15 cellular contexts compared by ENCODE assay signal in the genomic region with DNA sequence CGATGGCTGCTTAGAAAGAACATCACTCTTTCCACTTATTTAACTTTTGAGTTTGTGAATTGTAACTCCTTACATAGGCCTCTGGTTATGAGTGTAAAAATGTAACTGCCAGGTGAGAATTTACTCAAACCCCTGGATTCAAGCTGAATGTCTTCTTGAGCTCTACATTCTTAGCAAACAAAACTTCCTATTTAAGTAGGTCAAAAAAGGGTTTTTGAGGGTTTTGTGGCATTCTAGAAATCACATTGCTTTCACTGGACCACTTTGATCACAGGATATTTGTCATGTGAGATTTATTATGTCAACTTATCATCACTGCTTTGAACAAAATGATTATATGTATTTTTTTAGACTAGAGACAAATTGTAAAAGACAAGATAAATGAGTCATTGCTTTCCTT. TPM values are rescaled to one million over a fixed set of nuclear protein-coding genes. Genes with fewer than 3 reads are reported as not detected.
DNase-seq lines count a peak whose midpoint lies in the region; ATAC-seq and TF ChIP-seq lines count a peak whose summit lies in the region.
"Had no signal": no experiment of that assay in that cellular context is flagged by ENCODE, and none has a peak within 500 bp of the region (broad histone marks: within the 10 kb centered on the region; RNA-seq: fewer than 3 reads in every experiment).

No MANE protein-coding gene starts in this region.

- ATAC-seq in GM19463 (IDR thresholded peaks at IDR 0.05; ENCODE audit: unreplicated experiment) (peak; percentile 28), HG03439 (IDR thresholded peaks at IDR 0.05; ENCODE audit: unreplicated experiment) (no peak)
- peak; percentile 65 for ATAC-seq in naive thymus-derived CD4-positive, alpha-beta T cell

- peak overlapping the region; percentile 1 for H3K4me3 ChIP-seq in naive thymus-derived CD4-positive, alpha-beta T cell (ENCODE audit: low read length)
- H3K4me3 ChIP-seq in A673 (ENCODE audit: low read depth, low read length, poor library complexity, severe bottlenecking), result no peak overlapping the region
- H3K4me3 ChIP-seq: GM23248, tibial artery had no signal

- H3K27me3 Mint-ChIP-seq in activated CD4-positive, alpha-beta memory T cell treated with anti-CD3 and anti-CD28 coated beads for 36 hours, result peaks cover 5% of the 10 kb centered on the region
- H3K27me3 Mint-ChIP-seq in naive thymus-derived CD4-positive, alpha-beta T cell, result peaks cover 0 to 3% (median 0%) of the 10 kb centered on the region in 5 donors

- intact Hi-C loops in activated CD4-positive, alpha-beta memory T cell treated with anti-CD3 and anti-CD28 coated beads for 36 hours (cut with micrococcal nuclease), result loop anchor here (1.0 to 10.0 kb wide), 9 partner anchors 9 to 890 kb away; partner anchors contain the start of genes GADD45A and SERBP1
- intact Hi-C loops in naive thymus-derived CD4-positive, alpha-beta T cell (cut with micrococcal nuclease), result loop anchor here (1.0 to 5.0 kb wide), 13 partner anchors 9 to 515 kb away; partner anchors contain the start of genes GADD45A (in 1 of the 2), IL12RB2 (in 1 of the 2) and SERBP1 (in 1 of the 2)
- intact Hi-C loops in A673 (cut with micrococcal nuclease; ENCODE audit: unreplicated experiment), result no loop called here

- peaks cover 11% of the 10 kb centered on the region for H3K9me3 Mint-ChIP-seq in activated CD4-positive, alpha-beta memory T cell treated with anti-CD3 and anti-CD28 coated beads for 36 hours
- peaks cover 0 to 5% (median 0%) of the 10 kb centered on the region in 11 donors for H3K9me3 Mint-ChIP-seq in naive thymus-derived CD4-positive, alpha-beta T cell

- DNase-seq in EH (ENCODE audit: low read depth) (peak; percentile 3), A673 (ENCODE audit: low spot score) (no peak), caudate nucleus (lab: John Stamatoyannopoulos, UW) (no peak)
- DNase-seq in activated CD4-positive, alpha-beta memory T cell treated with anti-CD3 and anti-CD28 coated beads for 36 hours, result no peak
- DNase-seq in naive thymus-derived CD4-positive, alpha-beta T cell, result peak in 7 of 9 donors; percentile 33 to 77 (median 64)
- DNase-seq: GM23248, KBM-7, NCI-H146, OCI-M1, tibial artery had no signal

- POLR2A ChIA-PET in activated CD4-positive, alpha-beta memory T cell treated with anti-CD3 and anti-CD28 coated beads for 36 hours (lab: Charles Lee), result interaction anchor here (0.8 to 3.2 kb wide), 15 partner anchors 9 to 512 kb away, joined by 3 to 48 read pairs (median 9); partner anchors contain the start of gene SERBP1
- POLR2A ChIA-PET in naive thymus-derived CD4-positive, alpha-beta T cell (lab: Charles Lee), result interaction anchor here (0.6 to 1.0 kb wide), 3 partner anchors 16 to 199 kb away, joined by 3 read pairs; no protein-coding TSS in a partner anchor
- POLR2A ChIA-PET in A673 (lab: Charles Lee; ENCODE audit: low non-redundant PET), result no interaction called here

- peaks cover 54% of the 10 kb centered on the region for H3K36me3 Mint-ChIP-seq in activated CD4-positive, alpha-beta memory T cell treated with anti-CD3 and anti-CD28 coated beads for 36 hours
- H3K36me3 Mint-ChIP-seq in naive thymus-derived CD4-positive, alpha-beta T cell, result peaks cover 0 to 20% (median 0%) of the 10 kb centered on the region in 5 donors
- H3K36me3 Mint-ChIP-seq: brain, CD14-positive monocyte had no signal

- no peaks in the 10 kb centered on the region for H3K36me3 ChIP-seq in naive thymus-derived CD4-positive, alpha-beta T cell (ENCODE audit: control insufficient read depth in 2 of 3, insufficient read depth in 3 of 3, low read length in 3 of 3)
- H3K36me3 ChIP-seq in A673 (ENCODE audit: insufficient read depth, low read length, poor library complexity, severe bottlenecking), result no peaks in the 10 kb centered on the region
- H3K36me3 ChIP-seq: tibial artery had no signal

- H3K4me1 Mint-ChIP-seq in activated CD4-positive, alpha-beta memory T cell treated with anti-CD3 and anti-CD28 coated beads for 36 hours (ENCODE audit: low read depth), result peaks cover 72% of the 10 kb centered on the region
- H3K4me1 Mint-ChIP-seq in naive thymus-derived CD4-positive, alpha-beta T cell, result peaks cover 36 to 73% (median 57%) of the 10 kb centered on the region in 7 donors
- H3K4me1 Mint-ChIP-seq: brain, CD14-positive monocyte had no signal

- H3K27me3 ChIP-seq in naive thymus-derived CD4-positive, alpha-beta T cell (ENCODE audit: control insufficient read depth in 2 of 2, insufficient read depth in 2 of 2, low read length in 2 of 2), result no peaks in the 10 kb centered on the region
- no peaks in the 10 kb centered on the region for H3K27me3 ChIP-seq in A673 (replicated peaks; ENCODE audit: insufficient read depth, low read depth, low read length, poor library complexity)
- H3K27me3 ChIP-seq: tibial artery had no signal

- no peak overlapping the region for H3K27ac ChIP-seq in naive thymus-derived CD4-positive, alpha-beta T cell (ENCODE audit: low read depth, low read length)
- H3K27ac ChIP-seq in A673 (ENCODE audit: low read depth, low read length, poor library complexity, severe bottlenecking) (no peak overlapping the region), caudate nucleus (ENCODE audit: low read depth, low read length) (no peak overlapping the region)
- H3K27ac ChIP-seq: GM23248, tibial artery had no signal

- no TSS peak for BruUV-seq in A673 (replicated peaks; lab: Mats Ljungman, UMichigan)

- peak overlapping the region; percentile 99 for H3K27ac Mint-ChIP-seq in activated CD4-positive, alpha-beta memory T cell treated with anti-CD3 and anti-CD28 coated beads for 36 hours
- peak overlapping the region; percentile 15 to 88 (median 75) for H3K27ac Mint-ChIP-seq in naive thymus-derived CD4-positive, alpha-beta T cell
- H3K27ac Mint-ChIP-seq: brain, CD14-positive monocyte had no signal

- peak overlapping the region; percentile 74 for H3K4me3 Mint-ChIP-seq in activated CD4-positive, alpha-beta memory T cell treated with anti-CD3 and anti-CD28 coated beads for 36 hours
- peak overlapping the region; percentile 14 to 82 (median 76) for H3K4me3 Mint-ChIP-seq in naive thymus-derived CD4-positive, alpha-beta T cell
- H3K4me3 Mint-ChIP-seq: brain, CD14-positive monocyte had no signal

- H3K9me3 ChIP-seq in naive thymus-derived CD4-positive, alpha-beta T cell (ENCODE audit: control insufficient read depth in 2 of 3, low read length in 3 of 3), result no peaks in the 10 kb centered on the region
- H3K9me3 ChIP-seq in A673 (ENCODE audit: low read depth, low read length, poor library complexity, severe bottlenecking), result no peaks in the 10 kb centered on the region
- H3K9me3 ChIP-seq: tibial artery had no signal

- no peak for TF ChIP-seq CTCF in A673 (conservative IDR thresholded peaks at IDR 0.05; ENCODE audit: low read depth, low read length)

- CTCF ChIA-PET in activated CD4-positive, alpha-beta memory T cell treated with anti-CD3 and anti-CD28 coated beads for 36 hours (lab: Charles Lee), result interaction anchor here (0.8 to 3.6 kb wide), 9 partner anchors 9 to 176 kb away, joined by 3 to 30 read pairs (median 4); partner anchors contain the start of gene SLC35D1
- CTCF ChIA-PET in naive thymus-derived CD4-positive, alpha-beta T cell (lab: Charles Lee), result interaction anchor here (0.6 to 6.4 kb wide), 6 partner anchors 20 to 328 kb away, joined by 3 to 49 read pairs (median 4); no protein-coding TSS in a partner anchor
- CTCF ChIA-PET in A673 (lab: Charles Lee), result no interaction called here

- H3K4me1 ChIP-seq in naive thymus-derived CD4-positive, alpha-beta T cell (ENCODE audit: control insufficient read depth in 2 of 2, insufficient read depth in 2 of 2, low read length in 2 of 2), result peaks cover 29 to 34% of the 10 kb centered on the region in 2 donors
- no peaks in the 10 kb centered on the region for H3K4me1 ChIP-seq in A673 (ENCODE audit: insufficient read depth, low read length, poor library complexity, severe bottlenecking)
- H3K4me1 ChIP-seq: tibial artery had no signal

RNA-seq across cellular contexts. Expression of gene IL23R, which starts 5.7 kb away (rescaled TPM):
- 10 to 100 TPM; 16.8 to 17.7 TPM for total RNA-seq in activated CD4-positive, alpha-beta memory T cell treated with anti-CD3 and anti-CD28 coated beads for 36 hours
- total RNA-seq in naive thymus-derived CD4-positive, alpha-beta T cell, result under 1 TPM in 2 of 5 experiments, not detected in 3; 0.17 to 0.48 TPM
- under 1 TPM in 1 of 2 donors, not detected in 1; 0.09 TPM for polyA plus RNA-seq in naive thymus-derived CD4-positive, alpha-beta T cell
- not detected in 2 replicates for total RNA-seq in A673 (2021)
- total RNA-seq: GM23248 had no signal
- polyA plus RNA-seq: CD14-positive monocyte, GM23248, liver had no signal

RNA-seq across cellular contexts. Expression of gene C1orf141, which starts 37.2 kb away (rescaled TPM):
- 1 to 10 TPM in 1 of 2 experiments, under 1 TPM in 1; 0.70 to 1.2 TPM for total RNA-seq in activated CD4-positive, alpha-beta memory T cell treated with anti-CD3 and anti-CD28 coated beads for 36 hours
- total RNA-seq in naive thymus-derived CD4-positive, alpha-beta T cell, result not detected
- polyA plus RNA-seq in naive thymus-derived CD4-positive, alpha-beta T cell, result not detected
- total RNA-seq in A673 (2021), result not detected in 2 replicates
- total RNA-seq: GM23248, liver had no signal
- polyA plus RNA-seq: CD14-positive monocyte, GM23248, liver had no signal

Comparison
In these comparisons a context has a peak if more than half of its experiments do, and no peak if none do; other contexts are left out.
1. DNase-seq: peak in EH (single experiment) and naive thymus-derived CD4-positive, alpha-beta T cell (7 of 9); none in activated CD4-positive, alpha-beta memory T cell treated with anti-CD3 and anti-CD28 coated beads for 36 hours (single experiment), A673 (single experiment) and caudate nucleus (0 of 61).
2. RNA of gene IL23R, which starts 5.7 kb away (total RNA-seq): 16.8 to 17.7 TPM in activated CD4-positive, alpha-beta memory T cell treated with anti-CD3 and anti-CD28 coated beads for 36 hours; 0.17 to 0.48 TPM in naive thymus-derived CD4-positive, alpha-beta T cell and not detected in A673; every median in the first group is over 10 times any median in the second.